22 cellular contexts compared by ENCODE assay signal in the genomic region with DNA sequence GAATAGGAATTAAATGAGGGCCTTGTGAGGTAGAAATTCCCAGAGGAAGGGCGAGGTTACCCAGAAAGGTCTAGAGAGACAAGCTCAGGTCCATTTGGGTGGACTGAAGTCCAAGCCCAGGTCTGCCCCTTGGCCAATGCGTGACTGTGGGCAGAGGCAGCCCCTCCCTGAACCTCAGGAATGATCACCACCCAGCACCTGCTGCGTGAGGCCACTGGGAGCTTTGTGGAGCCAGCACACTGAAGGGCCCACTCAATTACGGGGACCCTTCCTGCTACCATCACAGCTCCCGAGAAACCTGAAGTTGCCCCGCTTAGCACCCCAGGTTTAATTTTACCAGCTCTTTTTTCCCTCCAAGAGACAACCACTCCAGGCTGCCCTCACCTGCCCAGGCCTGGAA. TPM values are rescaled to one million over a fixed set of nuclear protein-coding genes. Genes with fewer than 3 reads are reported as not detected.
DNase-seq lines count a peak whose midpoint lies in the region; ATAC-seq and TF ChIP-seq lines count a peak whose summit lies in the region.
"Had no signal": no experiment of that assay in that cellular context is flagged by ENCODE, and none has a peak within 500 bp of the region (broad histone marks: within the 10 kb centered on the region; RNA-seq: fewer than 3 reads in every experiment).

No MANE protein-coding gene starts in this region.

- H3K36me3 Mint-ChIP-seq in activated B cell treated with CpG ODN at 0.5 μM for 24 hours (ENCODE audit: low read depth): peaks cover 58% of the 10 kb centered on the region
- peaks cover 25% of the 10 kb centered on the region for H3K36me3 Mint-ChIP-seq in stimulated activated memory B cell treated with anti-CD40 and anti-IgM and Interleukin-4, amounts not matched to agents 10 μg/mL and 1 μg/mL and 100 μg/mL, for 72 hours

- H3K27me3 ChIP-seq in layer of hippocampus (ENCODE audit: control insufficient read depth, insufficient read depth, low read length): no peaks in the 10 kb centered on the region
- H3K27me3 ChIP-seq: brain microvascular endothelial cell, heart left ventricle, left lung had no signal

- no peaks in the 10 kb centered on the region for H3K9me3 Mint-ChIP-seq in activated B cell treated with CpG ODN at 0.5 μM for 24 hours
- no peaks in the 10 kb centered on the region for H3K9me3 Mint-ChIP-seq in stimulated activated memory B cell treated with anti-CD40 and anti-IgM and Interleukin-4, amounts not matched to agents 10 μg/mL and 1 μg/mL and 100 μg/mL, for 72 hours

- CTCF ChIA-PET in HEK293 (lab: Yijun Ruan, JAX): interaction anchor here (0.6 to 13.2 kb wide), 7 partner anchors 9 to 1040 kb away, joined by 3 to 374 read pairs (median 3); no protein-coding TSS in a partner anchor
- CTCF ChIA-PET in activated B cell treated with CpG ODN at 0.5 μM for 24 hours (lab: Charles Lee): interaction anchor here (0.8 to 4.4 kb wide), 8 partner anchors 10 to 199 kb away, joined by 3 to 45 read pairs (median 5); no protein-coding TSS in a partner anchor

- no peaks in the 10 kb centered on the region for H3K9me3 ChIP-seq in HEK293 (ENCODE audit: control insufficient read depth, insufficient read depth, low read depth, low read length)
- H3K9me3 ChIP-seq: heart left ventricle, left lung, thoracic aorta had no signal

- no peak overlapping the region for H3K4me3 ChIP-seq in HEK293 (ENCODE audit: low read depth, low read length)
- H3K4me3 ChIP-seq: heart left ventricle, left lung, thoracic aorta had no signal

- POLR2A ChIA-PET in HEK293 (lab: Yijun Ruan, JAX): interaction anchor here (0.8 kb wide), 1 partner anchor 49 kb away, joined by 4 read pairs; no protein-coding TSS in a partner anchor
- POLR2A ChIA-PET in activated B cell treated with CpG ODN at 0.5 μM for 24 hours (lab: Charles Lee): interaction anchor here (0.7 to 17.2 kb wide), 5 partner anchors 9 to 50 kb away, joined by 3 to 662 read pairs (median 20); partner anchors contain the start of gene LAPTM5

- H3K36me3 ChIP-seq in HEK293 (ENCODE audit: control insufficient read depth in 2 of 2, insufficient read depth in 1 of 2, low read length in 2 of 2): no peaks in the 10 kb centered on the region
- H3K36me3 ChIP-seq: brain microvascular endothelial cell, thoracic aorta had no signal

- H3K27ac ChIP-seq in HEK293 (ENCODE audit: extremely low read depth, low read depth, low read length): no peak overlapping the region
- H3K27ac ChIP-seq in layer of hippocampus (ENCODE audit: low read depth, low read length): peak overlapping the region; percentile 24
- H3K27ac ChIP-seq: brain microvascular endothelial cell, heart left ventricle, left lung, thoracic aorta had no signal

- H3K4me1 Mint-ChIP-seq in activated B cell treated with CpG ODN at 0.5 μM for 24 hours: peaks cover 66% of the 10 kb centered on the region
- H3K4me1 Mint-ChIP-seq in stimulated activated memory B cell treated with anti-CD40 and anti-IgM and Interleukin-4, amounts not matched to agents 10 μg/mL and 1 μg/mL and 100 μg/mL, for 72 hours: peaks cover 66% of the 10 kb centered on the region

- no peak for ATAC-seq in activated B cell treated with CpG ODN at 0.5 μM for 24 hours (ENCODE audit: low read depth)
- no peak for ATAC-seq in stimulated activated memory B cell treated with anti-CD40 and anti-IgM and Interleukin-4, amounts not matched to agents 10 μg/mL and 1 μg/mL and 100 μg/mL, for 72 hours
- no peak for ATAC-seq in HG02981 (IDR thresholded peaks at IDR 0.05; ENCODE audit: unreplicated experiment)
- ATAC-seq: heart left ventricle, left lung had no signal

- H3K27ac Mint-ChIP-seq in activated B cell treated with CpG ODN at 0.5 μM for 24 hours: peak overlapping the region; percentile 90
- H3K27ac Mint-ChIP-seq in stimulated activated memory B cell treated with anti-CD40 and anti-IgM and Interleukin-4, amounts not matched to agents 10 μg/mL and 1 μg/mL and 100 μg/mL, for 72 hours: peak overlapping the region; percentile 92

- H3K4me1 ChIP-seq in HEK293 (ENCODE audit: control insufficient read depth, insufficient read depth, low read length): no peaks in the 10 kb centered on the region

- no peak for DNase-seq in activated B cell treated with CpG ODN at 0.5 μM for 24 hours
- no peak for DNase-seq in NCI-H69 (lab: John Stamatoyannopoulos, UW)
- DNase-seq in DMS 273 (lab: John Stamatoyannopoulos, UW; ENCODE audit: unreplicated experiment): no peak
- DNase-seq: activated CD4-positive, alpha-beta T cell treated with anti-CD3 and anti-CD28 coated beads, Interleukin-2, amount 50 U/mL, for 1 hour; activated gamma-delta T cell; brain microvascular endothelial cell; cortex of kidney; DMS79 treated with DMSO at 0.1 percent for 48 hours; heart left ventricle; midbrain; NCI-H1092 treated with DMSO at 0.1 percent for 48 hours; NCI-H2107; NCI-H510A; retina; stimulated activated CD8-positive, alpha-beta memory T cell treated with anti-CD3 and anti-CD28 coated beads, Interleukin-4, amount 100 ng/mL, for 48 hours had no signal

- peak overlapping the region; percentile 55 for H3K4me3 Mint-ChIP-seq in activated B cell treated with CpG ODN at 0.5 μM for 24 hours
- peak overlapping the region; percentile 47 for H3K4me3 Mint-ChIP-seq in stimulated activated memory B cell treated with anti-CD40 and anti-IgM and Interleukin-4, amounts not matched to agents 10 μg/mL and 1 μg/mL and 100 μg/mL, for 72 hours

- TF ChIP-seq CTCF in HEK293 (tag by site-specific recombination; IDR thresholded peaks at IDR 0.05) (no peak), activated B cell treated with CpG ODN at 0.5 μM for 24 hours (IDR thresholded peaks at IDR 0.05) (no peak)

- H3K27me3 Mint-ChIP-seq in activated B cell treated with CpG ODN at 0.5 μM for 24 hours: no peaks in the 10 kb centered on the region
- no peaks in the 10 kb centered on the region for H3K27me3 Mint-ChIP-seq in stimulated activated memory B cell treated with anti-CD40 and anti-IgM and Interleukin-4, amounts not matched to agents 10 μg/mL and 1 μg/mL and 100 μg/mL, for 72 hours

- intact Hi-C loops in activated B cell treated with CpG ODN at 0.5 μM for 24 hours (cut with micrococcal nuclease): loop anchor here (5.0 to 10.0 kb wide), 2 partner anchors 197 to 815 kb away; no protein-coding TSS in a partner anchor

TF ChIP-seq in HEK293, 187 proteins besides CTCF, POLR2A, EP300 and RAD21:
- TF ChIP-seq YY2 (tag by site-specific recombination; IDR thresholded peaks at IDR 0.05) (no peak), ZNF10 (tag by site-specific recombination; IDR thresholded peaks at IDR 0.05) (0 out of 2 replicates have a peak, but pooled peaks have one; percentile 40)

RNA-seq across cellular contexts. Expression of gene MATN1, which starts 6.5 kb away (rescaled TPM):
- 0.93 and 1.2 TPM in 2 replicates for total RNA-seq in activated B cell treated with CpG ODN at 0.5 μM for 24 hours
- total RNA-seq: HT1080 had no signal

RNA-seq across cellular contexts. Expression of gene LAPTM5, which starts 27.7 kb away (rescaled TPM):
- 726 and 766 TPM in 2 replicates for total RNA-seq in activated B cell treated with CpG ODN at 0.5 μM for 24 hours
